ENCODE assay signal across 10 cellular contexts in the genomic region with DNA sequence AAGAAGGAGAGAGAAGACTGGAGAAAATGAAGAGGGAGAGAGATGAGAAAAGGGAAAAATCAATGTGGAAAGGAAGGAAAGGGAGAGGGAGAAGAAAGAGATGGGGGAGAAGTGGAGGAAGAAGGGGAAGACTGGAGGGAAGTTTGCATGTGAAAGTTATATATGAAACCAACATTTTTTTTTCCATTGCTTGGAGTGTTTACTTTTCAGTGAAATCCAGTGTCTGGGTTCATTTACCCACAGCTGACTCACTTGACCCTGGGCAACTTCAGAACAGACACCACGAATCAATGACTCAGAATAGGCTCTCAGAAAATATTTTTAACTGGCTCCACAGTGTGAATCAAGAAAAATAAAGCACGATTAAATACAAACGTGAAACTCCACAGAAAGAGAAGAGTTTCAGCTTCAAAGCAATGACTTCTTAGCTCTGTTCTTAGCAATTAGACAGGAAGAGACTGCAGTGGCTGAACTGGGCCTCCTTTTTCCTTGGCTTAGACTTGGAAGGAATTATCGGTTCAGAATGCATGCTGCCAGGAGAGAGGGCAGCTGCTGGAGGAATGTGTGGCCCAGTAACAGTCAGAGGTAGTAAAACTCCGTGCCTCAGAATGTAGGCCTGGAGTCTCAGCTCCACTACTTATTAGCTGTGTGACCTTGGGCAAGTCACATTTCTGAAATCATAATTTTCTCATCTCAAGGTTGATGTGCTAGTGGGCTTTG.
DNase-seq lines count a peak whose midpoint lies in the region; ATAC-seq and TF ChIP-seq lines count a peak whose summit lies in the region.
"Had no signal": no experiment of that assay in that cellular context is flagged by ENCODE, and none has a peak within 500 bp of the region (broad histone marks: within the 10 kb centered on the region; RNA-seq: fewer than 3 reads in every experiment).

No MANE protein-coding gene starts in this region.

- intact Hi-C loops in ascending aorta (cut with DNase I) (loop anchor here (5.0 to 10.0 kb wide), 3 partner anchors 87 to 970 kb away; a partner anchor contains a TSS), left lung (cut with DNase I) (no loop called here), left ventricle myocardium superior (cut with micrococcal nuclease) (no loop called here)

- ATAC-seq in left lung, result peak; percentile 86
- ATAC-seq in HG02759 (IDR thresholded peaks at IDR 0.05; ENCODE audit: unreplicated experiment), result no peak
- no peak for ATAC-seq in HG03045 (IDR thresholded peaks at IDR 0.05; ENCODE audit: unreplicated experiment)
- no peak for ATAC-seq in left ventricle myocardium superior

- POLR2A ChIA-PET in GM10248 (lab: Yijun Ruan, JAX), result no interaction called here

- H3K9me3 ChIP-seq in ascending aorta (no peaks in the 10 kb centered on the region), left lung (no peaks in the 10 kb centered on the region)

- H3K27me3 ChIP-seq in ascending aorta (no peaks in the 10 kb centered on the region), left lung (peaks cover 0 to 10% of the 10 kb centered on the region in 2 donors)

- peaks cover 22 to 46% of the 10 kb centered on the region in 2 donors for H3K4me1 ChIP-seq in ascending aorta
- H3K4me1 ChIP-seq in left lung, result peaks cover 0 to 4% of the 10 kb centered on the region in 2 donors

- H3K4me3 ChIP-seq in ascending aorta (no peak overlapping the region), left lung (no peak overlapping the region)

- CTCF ChIA-PET in GM10248 (lab: Yijun Ruan, JAX), result no interaction called here

- DNase-seq in A172 (ENCODE audit: low spot score) (peak; percentile 75), HCEC 1CT (peak; percentile 89), ascending aorta (ENCODE audit: low spot score in 2 of 2) (peak in 1 of 2 donors; percentile 76), left lung (no peak), GM10248 (ENCODE audit: extremely low spot score) (no peak), left ventricle myocardium superior (no peak)
- DNase-seq: hippocampal formation; stimulated activated CD8-positive, alpha-beta memory T cell treated with anti-CD3 and anti-CD28 coated beads, Interleukin-4, amount 100 ng/mL, for 48 hours had no signal

- no peak for TF ChIP-seq CTCF in ascending aorta (IDR thresholded peaks at IDR 0.05)
- no peak for TF ChIP-seq CTCF in left lung (IDR thresholded peaks at IDR 0.05)
- TF ChIP-seq CTCF in GM10248 (IDR thresholded peaks at IDR 0.05; ENCODE audit: control extremely low read depth, extremely low read depth, low read depth, missing control alignments), result no peak

- H3K36me3 ChIP-seq in ascending aorta (no peaks in the 10 kb centered on the region), left lung (no peaks in the 10 kb centered on the region)

- peak overlapping the region; percentile 84 to 87 for H3K27ac ChIP-seq in ascending aorta
- H3K27ac ChIP-seq in left lung, result peak overlapping the region in 1 of 2 donors; percentile 76

Comparison
In these comparisons a context has a peak if more than half of its experiments do, and no peak if none do; other contexts are left out.
1. DNase-seq: peak in A172 (single experiment) and HCEC 1CT (single experiment); none in left lung (0 of 2), GM10248 (single experiment) and left ventricle myocardium superior (single experiment).